In genomic region chr4:105630670-105631655, GRCh38 we compare ENCODE assay signal across 28 cellular contexts.
DNase-seq lines count a peak whose midpoint lies in the region; ATAC-seq and TF ChIP-seq lines count a peak whose summit lies in the region.
"Had no signal": no experiment of that assay in that cellular context is flagged by ENCODE, and none has a peak within 500 bp of the region (broad histone marks: within the 10 kb centered on the region; RNA-seq: fewer than 3 reads in every experiment).

No MANE protein-coding gene starts in this region.

- peaks cover 24% of the 10 kb centered on the region for H3K4me1 ChIP-seq in PC-9 (replicated peaks; ENCODE audit: insufficient read depth)
- 0 out of 2 replicates have a peak, but pooled peaks cover 4% of the 10 kb centered on the region for H3K4me1 ChIP-seq in Caco-2
- H3K4me1 ChIP-seq: A549 had no signal

- no peak overlapping the region for H3K4me2 ChIP-seq in PC-9
- H3K4me2 ChIP-seq: A549 had no signal

- DNase-seq in left ventricle myocardium superior: no peak
- no peak for DNase-seq in Right ventricle myocardium inferior (ENCODE audit: missing footprints)
- no peak for DNase-seq in SK-N-MC (ENCODE audit: low read depth, low spot score)
- peak; percentile 79 for DNase-seq in left kidney (ENCODE audit: low read depth, low spot score)
- DNase-seq in kidney tubule cell (ENCODE audit: low spot score): no peak
- DNase-seq in AG08395 (ENCODE audit: low spot score): no peak
- DNase-seq in PC-9: no peak
- no peak for DNase-seq in Caco-2
- DNase-seq: activated CD4-positive, alpha-beta T cell treated with anti-CD3 and anti-CD28 coated beads for 48 hours; activated gamma-delta T cell; activated naive CD8-positive, alpha-beta T cell treated with anti-CD3 and anti-CD28 coated beads, Interleukin-2, amount 50 U/mL, for 24 hours; activated T-cell treated with anti-CD3 and anti-CD28 coated beads, Interleukin-2, amount 50 U/mL, for 24 hours; CD8-positive, alpha-beta T cell; DMS153; glutamatergic neuron; H7; NCI-H1417 treated with DMSO at 0.1 percent for 48 hours; nucleus accumbens; SHP77; small intestine; stimulated activated CD4-positive, alpha-beta T cell treated with anti-CD3 and anti-CD28 coated beads, Interleukin-1b, Interleukin-23, amount 100 ng/mL, for 48 hours; stimulated activated CD8-positive, alpha-beta memory T cell treated with anti-CD3 and anti-CD28 coated beads, Interleukin-4, amount 100 ng/mL, for 48 hours; stomach; SW 1271; T-helper 9 cell; thyroid gland; WERI-Rb-1 had no signal

- no peak overlapping the region for H3K9ac ChIP-seq in SK-N-MC (ENCODE audit: insufficient read length)

- no peaks in the 10 kb centered on the region for H3K36me3 Mint-ChIP-seq in Caco-2 (ENCODE audit: insufficient read depth, unreplicated experiment)
- H3K36me3 Mint-ChIP-seq: CD8-positive, alpha-beta T cell had no signal

- POLR2A ChIA-PET in PC-9 (lab: Charles Lee; ENCODE audit: unreplicated experiment) (no interaction called here), Caco-2 (lab: Charles Lee) (no interaction called here)

- no peaks in the 10 kb centered on the region for H3K9me2 ChIP-seq in PC-9 (ENCODE audit: insufficient read depth)

- peak overlapping the region; percentile 100 for H3K27ac ChIP-seq in SK-N-MC
- H3K27ac ChIP-seq in PC-9: no peak overlapping the region
- H3K27ac ChIP-seq: A549, thyroid gland, WERI-Rb-1 had no signal

- no peaks in the 10 kb centered on the region for H3K9me3 Mint-ChIP-seq in Caco-2 (ENCODE audit: unreplicated experiment)
- H3K9me3 Mint-ChIP-seq: activated naive CD8-positive, alpha-beta T cell treated with anti-CD3 and anti-CD28 coated beads, Interleukin-2, amount 50 U/mL, for 24 hours; activated T-cell treated with anti-CD3 and anti-CD28 coated beads, Interleukin-2, amount 50 U/mL, for 24 hours; CD8-positive, alpha-beta T cell had no signal

- no peaks in the 10 kb centered on the region for H3K4me1 Mint-ChIP-seq in Caco-2 (ENCODE audit: low read depth, unreplicated experiment)
- H3K4me1 Mint-ChIP-seq: activated naive CD8-positive, alpha-beta T cell treated with anti-CD3 and anti-CD28 coated beads, Interleukin-2, amount 50 U/mL, for 24 hours had no signal

- no peaks in the 10 kb centered on the region for H3K79me2 ChIP-seq in PC-9 (ENCODE audit: low read depth)

- H3K27ac Mint-ChIP-seq in Caco-2 (ENCODE audit: unreplicated experiment): no peak overlapping the region
- H3K27ac Mint-ChIP-seq: activated naive CD8-positive, alpha-beta T cell treated with anti-CD3 and anti-CD28 coated beads, Interleukin-2, amount 50 U/mL, for 24 hours; activated T-cell treated with anti-CD3 and anti-CD28 coated beads, Interleukin-2, amount 50 U/mL, for 24 hours; CD8-positive, alpha-beta T cell had no signal

- H3K27me3 Mint-ChIP-seq in Caco-2 (ENCODE audit: insufficient read depth, unreplicated experiment): no peaks in the 10 kb centered on the region

- ATAC-seq in left ventricle myocardium superior (peak; percentile 38), Right ventricle myocardium inferior (no peak)
- ATAC-seq: A549; activated naive CD8-positive, alpha-beta T cell treated with anti-CD3 and anti-CD28 coated beads, Interleukin-2, amount 50 U/mL, for 24 hours; CD8-positive, alpha-beta T cell had no signal

- no peak overlapping the region; the same call in 1 of the 2 replicates for H2AFZ ChIP-seq in PC-9

- no peaks in the 10 kb centered on the region for H3K27me3 ChIP-seq in PC-9 (ENCODE audit: insufficient read depth, low read depth)
- H3K27me3 ChIP-seq in Caco-2 (replicated peaks; ENCODE audit: control insufficient read depth, insufficient read depth, low read length): no peaks in the 10 kb centered on the region
- H3K27me3 ChIP-seq: stomach, thyroid gland had no signal

- H3K9me3 ChIP-seq in SK-N-MC (ENCODE audit: low read depth, low read length) (no peaks in the 10 kb centered on the region), PC-9 (ENCODE audit: insufficient read depth, low read depth) (no peaks in the 10 kb centered on the region), Caco-2 (no peaks in the 10 kb centered on the region)
- H3K9me3 ChIP-seq: A549, stomach, thyroid gland had no signal

- no peak overlapping the region for H3K4me3 ChIP-seq in SK-N-MC
- no peak overlapping the region for H3K4me3 ChIP-seq in PC-9
- H3K4me3 ChIP-seq in Caco-2 (ENCODE audit: low read depth, low read length): no peak overlapping the region
- H3K4me3 ChIP-seq: A549, stomach, thyroid gland had no signal

- CTCF ChIA-PET in PC-9 (lab: Charles Lee): interaction anchor here (0.6 kb wide), 1 partner anchor 155 kb away, joined by 3 read pairs; no protein-coding TSS in a partner anchor
- CTCF ChIA-PET in Caco-2 (lab: Charles Lee): no interaction called here

- no peak for TF ChIP-seq CTCF in PC-9 (conservative IDR thresholded peaks at IDR 0.05)
- no peak for TF ChIP-seq CTCF in Caco-2 (IDR thresholded peaks at IDR 0.05; ENCODE audit: insufficient read depth in 1 of 2, low read depth in 1 of 2, low read length in 1 of 2, severe bottlenecking in 1 of 2, unreplicated experiment in 1 of 2)

- BruUV-seq in PC-9 (replicated peaks; lab: Mats Ljungman, UMichigan) (no TSS peak), Caco-2 (replicated peaks; lab: Mats Ljungman, UMichigan) (no TSS peak)

- peaks cover 13% of the 10 kb centered on the region for H3F3A ChIP-seq in PC-9 (ENCODE audit: insufficient read depth, low read depth)

- no peaks in the 10 kb centered on the region for H3K36me3 ChIP-seq in SK-N-MC (ENCODE audit: insufficient read depth, low read length)
- no peaks in the 10 kb centered on the region for H3K36me3 ChIP-seq in PC-9 (ENCODE audit: low read depth)
- no peaks in the 10 kb centered on the region for H3K36me3 ChIP-seq in Caco-2 (ENCODE audit: control insufficient read depth, insufficient read depth, low read length)
- H3K36me3 ChIP-seq: stomach, thyroid gland, WERI-Rb-1 had no signal

- no peaks in the 10 kb centered on the region for H4K20me1 ChIP-seq in PC-9 (ENCODE audit: insufficient read depth)

- H3K4me3 Mint-ChIP-seq in Caco-2 (ENCODE audit: unreplicated experiment): no peak overlapping the region
- H3K4me3 Mint-ChIP-seq: activated naive CD8-positive, alpha-beta T cell treated with anti-CD3 and anti-CD28 coated beads, Interleukin-2, amount 50 U/mL, for 24 hours; activated T-cell treated with anti-CD3 and anti-CD28 coated beads, Interleukin-2, amount 50 U/mL, for 24 hours; CD8-positive, alpha-beta T cell had no signal

- intact Hi-C loops in left ventricle myocardium superior (cut with micrococcal nuclease) (no loop called here), Right ventricle myocardium inferior (cut with DNase I) (no loop called here), PC-9 (cut with micrococcal nuclease; ENCODE audit: unreplicated experiment) (no loop called here), Caco-2 (cut with micrococcal nuclease; ENCODE audit: unreplicated experiment) (no loop called here)
